15 cellular contexts compared by ENCODE assay signal in genomic region chr18:76958692-76959341, GRCh38.
DNase-seq lines count a peak whose midpoint lies in the region; ATAC-seq, FAIRE-seq and TF ChIP-seq lines count a peak whose summit lies in the region.
"Had no signal": no experiment of that assay in that cellular context is flagged by ENCODE, and none has a peak within 500 bp of the region (broad histone marks: within the 10 kb centered on the region; RNA-seq: fewer than 3 reads in every experiment).

No MANE protein-coding gene starts in this region.

- intact Hi-C loops in pancreas (cut with DNase I) = no loop called here

- H3K27me3 Mint-ChIP-seq in GM23338 (ENCODE audit: insufficient read depth, low read depth, poor library complexity) = peaks cover 4% of the 10 kb centered on the region
- H3K27me3 Mint-ChIP-seq: activated CD4-positive, alpha-beta T cell treated with anti-CD3 and anti-CD28 coated beads, Interleukin-2, amount 10 ng/mL, durations not matched to agents 24 days and 14 days; progenitor cell of endocrine pancreas had no signal

- no peak for FAIRE-seq in pancreas (lab: Jason Lieb, UNC)
- FAIRE-seq: GM12892 had no signal

- H3K4me1 ChIP-seq in GM23338 (ENCODE audit: insufficient read depth) (no peaks in the 10 kb centered on the region), pancreas (peaks cover 0 to 5% (median 2%) of the 10 kb centered on the region in 3 donors)

- no peak overlapping the region for H3K4me2 ChIP-seq in GM23338

- TF ChIP-seq POLR2A in GM18505 (IDR thresholded peaks at IDR 0.05; ENCODE audit: borderline replicate concordance, extremely low read depth, insufficient read depth, insufficient read length) = no peak

- no peak overlapping the region for H3K4me3 Mint-ChIP-seq in GM23338
- H3K4me3 Mint-ChIP-seq: activated CD4-positive, alpha-beta T cell treated with anti-CD3 and anti-CD28 coated beads, Interleukin-2, amount 10 ng/mL, durations not matched to agents 24 days and 14 days; HFFc6 had no signal

- H3K36me3 ChIP-seq in GM23338 (ENCODE audit: insufficient read depth) = no peaks in the 10 kb centered on the region
- peaks cover 0 to 7% (median 5%) of the 10 kb centered on the region in 3 donors for H3K36me3 ChIP-seq in pancreas

- H3K36me3 Mint-ChIP-seq in GM23338 (ENCODE audit: low read depth) = peaks cover 32% of the 10 kb centered on the region

- H3K4me3 ChIP-seq in GM23338 = no peak overlapping the region
- H3K4me3 ChIP-seq in pancreas = no peak overlapping the region

- H4K20me1 ChIP-seq in GM23338 (replicated peaks; ENCODE audit: insufficient read depth) = no peaks in the 10 kb centered on the region

- TF ChIP-seq CTCF in GM23338 (conservative IDR thresholded peaks at IDR 0.05; ENCODE audit: low read depth in 2 of 2) (no peak), pancreas (IDR thresholded peaks at IDR 0.05) (no peak)

- WGBS in pancreas, 2 donors = 49 to 54% methylated on average over 16 of the region's 16 CpGs

- H3K27me3 ChIP-seq in GM23338 (ENCODE audit: insufficient read depth) (no peaks in the 10 kb centered on the region), pancreas (no peaks in the 10 kb centered on the region)

- 0 out of 2 replicates have a peak, but pooled peaks cover 2% of the 10 kb centered on the region for H3K79me2 ChIP-seq in GM23338 (replicated peaks; ENCODE audit: insufficient read depth)

- H3F3A ChIP-seq in GM23338 (replicated peaks; ENCODE audit: low read depth) = no peaks in the 10 kb centered on the region

- no peak overlapping the region for H3K27ac Mint-ChIP-seq in GM23338
- H3K27ac Mint-ChIP-seq: activated CD4-positive, alpha-beta T cell treated with anti-CD3 and anti-CD28 coated beads, Interleukin-2, amount 10 ng/mL, durations not matched to agents 24 days and 14 days; HFFc6; progenitor cell of endocrine pancreas had no signal

- DNase-seq in GM23338 (ENCODE audit: low spot score) (no peak), NCI-H2107 treated with DMSO at 0.1 percent for 48 hours (lab: John Stamatoyannopoulos, UW; ENCODE audit: unreplicated experiment) (peak; percentile 64), dermis blood vessel endothelial cell (peak; percentile 85), pancreas (peak in 1 of 6 donors; percentile 31), GM19238 (ENCODE audit: insufficient read length, low spot score) (no peak), globus pallidus (ENCODE audit: low spot score) (no peak), GDM1 (lab: John Stamatoyannopoulos, UW) (no peak)
- DNase-seq: activated CD4-positive, alpha-beta T cell treated with anti-CD3 and anti-CD28 coated beads, Interleukin-2, amount 10 ng/mL, durations not matched to agents 24 days and 14 days; activated gamma-delta T cell treated with Interleukin-2 at 50 U/mL for 16 hours; Calu3; HFFc6; Karpas-422 had no signal

- H3K27ac ChIP-seq in GM23338 (ENCODE audit: low read depth) (0 out of 2 replicates have a peak overlapping the region, but pooled peaks have one; percentile 50), pancreas (no peak overlapping the region)

- no peaks in the 10 kb centered on the region for H3K9me2 ChIP-seq in GM23338 (ENCODE audit: insufficient read depth)

- no peaks in the 10 kb centered on the region for H3K9me3 ChIP-seq in pancreas

- peaks cover 6% of the 10 kb centered on the region; the same call in 1 of the 3 replicates for H3K4me1 Mint-ChIP-seq in GM23338

- ATAC-seq in GM23338 (no peak), pancreas (peak; percentile 42 to 78 (median 56)), GM18505 (IDR thresholded peaks at IDR 0.05; ENCODE audit: unreplicated experiment) (no peak)

- no peak overlapping the region for H2AFZ ChIP-seq in GM23338

- H3K9me3 Mint-ChIP-seq in GM23338 = no peaks in the 10 kb centered on the region; the same call in 2 of the 3 replicates
- H3K9me3 Mint-ChIP-seq: activated CD4-positive, alpha-beta T cell treated with anti-CD3 and anti-CD28 coated beads, Interleukin-2, amount 10 ng/mL, durations not matched to agents 24 days and 14 days; HFFc6 had no signal

TF ChIP-seq in GM23338, 12 proteins besides CTCF, POLR2A, EP300 and RAD21:
- TF ChIP-seq REST (IDR thresholded peaks at IDR 0.05; ENCODE audit: unreplicated experiment) (no peak), EZH2 (IDR thresholded peaks at IDR 0.05; ENCODE audit: low read depth, unreplicated experiment) (no peak), POLR2AphosphoS5 (IDR thresholded peaks at IDR 0.05; ENCODE audit: low read depth) (no peak), ZNF114 (CRISPR knock-in tag; IDR thresholded peaks at IDR 0.05) (no peak), EZH2phosphoT487 (IDR thresholded peaks at IDR 0.05; ENCODE audit: unreplicated experiment) (no peak), STAT1 (IDR thresholded peaks at IDR 0.05; ENCODE audit: unreplicated experiment) (no peak)

Comparison
In these comparisons a context has a peak if more than half of its experiments do, and no peak if none do; other contexts are left out.
1. ATAC-seq: peak in pancreas (4 of 4); none in GM23338 (single experiment) and GM18505 (single experiment).
2. DNase-seq: peak in NCI-H2107 treated with DMSO at 0.1 percent for 48 hours (single experiment) and dermis blood vessel endothelial cell (single experiment); none in GM23338 (single experiment), GM19238 (single experiment), globus pallidus (single experiment) and GDM1 (single experiment).